1 cellular context compared by ENCODE assay signal in genomic region chr2:173955004-173955403, GRCh38.
TF ChIP-seq lines count a peak whose summit lies in the region.

No MANE protein-coding gene starts in this region.

TF ChIP-seq in H1, 55 proteins besides CTCF, POLR2A, EP300 and RAD21:
- TF ChIP-seq CBX5 (IDR thresholded peaks at IDR 0.05; ENCODE audit: low read depth, low read length) (no peak), SP4 (IDR thresholded peaks at IDR 0.05; ENCODE audit: low read length) (no peak), NRF1 (IDR thresholded peaks at IDR 0.05; ENCODE audit: low read depth, low read length) (no peak), RBBP5 (IDR thresholded peaks at IDR 0.05; ENCODE audit: borderline replicate concordance, low read depth, low read length) (no peak)
